ENCODE assay signal across 11 cellular contexts in the genomic region with DNA sequence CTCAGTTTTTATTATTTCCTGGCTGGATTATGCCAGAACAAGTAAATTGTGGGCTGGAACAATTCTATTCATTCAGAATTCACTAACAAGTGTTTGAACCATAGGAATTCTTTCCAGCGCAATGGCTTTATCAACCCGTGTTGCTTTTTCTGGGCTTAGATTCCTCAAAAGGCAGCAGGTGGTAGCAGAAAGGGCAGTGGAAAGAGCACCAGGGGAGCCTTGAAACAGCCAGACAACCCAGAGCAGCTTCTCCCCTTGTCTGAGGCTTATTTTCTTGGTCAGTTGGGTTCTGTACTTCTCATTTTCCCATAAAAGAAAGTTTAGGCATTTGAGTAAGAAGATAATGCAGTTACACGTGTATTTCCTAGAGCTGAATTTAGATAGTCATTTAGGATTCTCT.
DNase-seq lines count a peak whose midpoint lies in the region; TF ChIP-seq lines count a peak whose summit lies in the region.
"Had no signal": no experiment of that assay in that cellular context is flagged by ENCODE, and none has a peak within 500 bp of the region (broad histone marks: within the 10 kb centered on the region; RNA-seq: fewer than 3 reads in every experiment).

No MANE protein-coding gene starts in this region.

- TF ChIP-seq CTCF in RWPE1 (conservative IDR thresholded peaks at IDR 0.05; ENCODE audit: low read depth), result no peak

- CTCF ChIA-PET in RWPE1 (lab: Yijun Ruan, JAX), result no interaction called here

- H3K27ac ChIP-seq in RWPE1, result no peak overlapping the region
- H3K27ac ChIP-seq: stomach had no signal

- POLR2A ChIA-PET in RWPE1 (lab: Yijun Ruan, JAX; ENCODE audit: low non-redundant PET), result no interaction called here

- DNase-seq in ELF-1 (ENCODE audit: low read depth, low spot score), result peak; percentile 39
- DNase-seq in NCI-H2171 (lab: John Stamatoyannopoulos, UW), result peak; percentile 36
- DNase-seq in brain pericyte (ENCODE audit: low read depth, low spot score), result peak; percentile 44
- DNase-seq in medulla oblongata (ENCODE audit: extremely low spot score), result peak; percentile 5
- DNase-seq in RWPE1 (ENCODE audit: low spot score), result no peak
- DNase-seq in activated effector memory CD4-positive, alpha-beta T cell treated with Interleukin-2 at 50 U/mL for 16 hours, result no peak
- no peak for DNase-seq in stimulated activated CD8-positive, alpha-beta memory T cell treated with anti-CD3 and anti-CD28 coated beads, Interleukin-4, amount 100 ng/mL, for 48 hours
- no peak for DNase-seq in AG20443 (ENCODE audit: low spot score)
- DNase-seq: cortex of kidney; stimulated activated CD4-positive, alpha-beta T cell treated with anti-CD3 and anti-CD28 coated beads, Interleukin-4, amount 100 ng/mL, for 1 hour; stomach had no signal

Comparison
In these comparisons a context has a peak if more than half of its experiments do, and no peak if none do; other contexts are left out.
1. DNase-seq: peak in ELF-1 (single experiment), NCI-H2171 (single experiment), brain pericyte (single experiment) and medulla oblongata (single experiment); none in RWPE1 (single experiment), activated effector memory CD4-positive, alpha-beta T cell treated with Interleukin-2 at 50 U/mL for 16 hours (single experiment), stimulated activated CD8-positive, alpha-beta memory T cell treated with anti-CD3 and anti-CD28 coated beads, Interleukin-4, amount 100 ng/mL, for 48 hours (single experiment) and AG20443 (single experiment).